1 cellular context compared by ENCODE assay signal in the genomic region with DNA sequence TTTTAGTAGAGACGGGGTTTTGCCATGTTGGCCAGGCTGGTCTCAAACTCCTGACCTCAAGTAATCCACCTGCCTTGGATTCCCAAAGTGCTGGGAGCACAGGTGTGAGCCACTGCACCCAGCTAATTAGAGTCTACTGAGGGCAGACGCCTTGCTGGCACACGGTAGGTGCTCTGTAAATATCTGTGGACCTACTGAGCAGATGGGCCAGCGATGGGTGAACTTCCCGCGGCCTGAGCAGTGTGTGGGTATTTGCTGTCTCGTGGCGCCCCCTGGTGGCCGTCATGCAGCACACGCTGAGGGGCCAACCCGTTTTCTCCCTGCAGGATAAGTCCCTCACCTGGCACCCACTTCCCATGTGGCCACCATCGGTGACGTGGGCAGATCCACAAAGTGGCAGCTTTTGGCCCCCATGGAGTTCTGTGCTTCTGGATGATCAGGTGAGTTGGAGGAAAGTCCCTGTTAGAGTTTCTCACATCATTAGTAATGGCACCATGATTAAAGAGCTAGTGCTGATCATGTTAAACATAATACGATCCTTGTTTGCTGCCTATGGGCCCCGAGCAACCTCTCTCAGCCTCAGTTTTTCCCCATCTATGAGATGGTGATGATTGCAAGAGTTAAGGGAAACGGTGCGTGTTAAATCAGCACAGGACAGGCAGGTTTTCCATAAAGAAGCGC.
TF ChIP-seq lines count a peak whose summit lies in the region.

No MANE protein-coding gene starts in this region.

TF ChIP-seq in HepG2, 621 proteins besides CTCF, POLR2A, EP300 and RAD21 (continued from another document and continues in another):
- TF ChIP-seq, protein P1, sequence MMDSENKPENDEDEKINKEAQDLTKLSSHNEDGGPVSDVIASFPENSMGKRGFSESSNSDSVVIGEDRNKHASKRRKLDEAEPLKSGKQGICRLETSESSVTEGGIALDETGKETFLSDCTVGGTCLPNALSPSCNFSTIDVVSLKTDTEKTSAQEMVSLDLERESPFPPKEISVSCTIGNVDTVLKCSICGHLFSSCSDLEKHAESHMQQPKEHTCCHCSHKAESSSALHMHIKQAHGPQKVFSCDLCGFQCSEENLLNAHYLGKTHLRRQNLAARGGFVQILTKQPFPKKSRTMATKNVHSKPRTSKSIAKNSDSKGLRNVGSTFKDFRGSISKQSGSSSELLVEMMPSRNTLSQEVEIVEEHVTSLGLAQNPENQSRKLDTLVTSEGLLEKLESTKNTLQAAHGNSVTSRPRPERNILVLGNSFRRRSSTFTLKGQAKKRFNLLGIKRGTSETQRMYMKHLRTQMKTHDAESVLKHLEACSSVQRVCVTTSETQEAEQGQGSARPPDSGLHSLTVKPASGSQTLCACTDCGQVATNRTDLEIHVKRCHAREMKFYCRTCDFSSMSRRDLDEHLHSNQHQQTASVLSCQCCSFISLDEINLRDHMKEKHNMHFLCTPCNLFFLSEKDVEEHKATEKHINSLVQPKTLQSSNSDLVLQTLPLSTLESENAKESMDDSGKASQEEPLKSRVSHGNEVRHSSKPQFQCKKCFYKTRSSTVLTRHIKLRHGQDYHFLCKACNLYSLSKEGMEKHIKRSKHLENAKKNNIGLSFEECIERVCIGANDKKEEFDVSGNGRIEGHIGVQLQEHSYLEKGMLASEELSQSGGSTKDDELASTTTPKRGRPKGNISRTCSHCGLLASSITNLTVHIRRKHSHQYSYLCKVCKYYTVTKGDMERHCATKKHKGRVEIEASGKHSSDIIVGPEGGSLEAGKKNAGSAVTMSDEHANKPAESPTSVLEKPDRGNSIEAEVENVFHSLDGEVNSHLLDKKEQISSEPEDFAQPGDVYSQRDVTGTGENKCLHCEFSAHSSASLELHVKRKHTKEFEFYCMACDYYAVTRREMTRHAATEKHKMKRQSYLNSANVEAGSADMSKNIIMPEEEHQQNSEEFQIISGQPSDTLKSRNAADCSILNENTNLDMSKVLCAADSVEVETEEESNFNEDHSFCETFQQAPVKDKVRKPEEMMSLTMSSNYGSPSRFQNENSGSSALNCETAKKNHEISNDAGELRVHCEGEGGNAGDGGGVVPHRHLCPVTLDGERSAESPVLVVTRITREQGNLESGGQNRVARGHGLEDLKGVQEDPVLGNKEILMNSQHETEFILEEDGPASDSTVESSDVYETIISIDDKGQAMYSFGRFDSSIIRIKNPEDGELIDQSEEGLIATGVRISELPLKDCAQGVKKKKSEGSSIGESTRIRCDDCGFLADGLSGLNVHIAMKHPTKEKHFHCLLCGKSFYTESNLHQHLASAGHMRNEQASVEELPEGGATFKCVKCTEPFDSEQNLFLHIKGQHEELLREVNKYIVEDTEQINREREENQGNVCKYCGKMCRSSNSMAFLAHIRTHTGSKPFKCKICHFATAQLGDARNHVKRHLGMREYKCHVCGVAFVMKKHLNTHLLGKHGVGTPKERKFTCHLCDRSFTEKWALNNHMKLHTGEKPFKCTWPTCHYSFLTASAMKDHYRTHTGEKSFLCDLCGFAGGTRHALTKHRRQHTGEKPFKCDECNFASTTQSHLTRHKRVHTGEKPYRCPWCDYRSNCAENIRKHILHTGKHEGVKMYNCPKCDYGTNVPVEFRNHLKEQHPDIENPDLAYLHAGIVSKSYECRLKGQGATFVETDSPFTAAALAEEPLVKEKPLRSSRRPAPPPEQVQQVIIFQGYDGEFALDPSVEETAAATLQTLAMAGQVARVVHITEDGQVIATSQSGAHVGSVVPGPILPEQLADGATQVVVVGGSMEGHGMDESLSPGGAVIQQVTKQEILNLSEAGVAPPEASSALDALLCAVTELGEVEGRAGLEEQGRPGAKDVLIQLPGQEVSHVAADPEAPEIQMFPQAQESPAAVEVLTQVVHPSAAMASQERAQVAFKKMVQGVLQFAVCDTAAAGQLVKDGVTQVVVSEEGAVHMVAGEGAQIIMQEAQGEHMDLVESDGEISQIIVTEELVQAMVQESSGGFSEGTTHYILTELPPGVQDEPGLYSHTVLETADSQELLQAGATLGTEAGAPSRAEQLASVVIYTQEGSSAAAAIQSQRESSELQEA (CRISPR knock-in tag; IDR thresholded peaks at IDR 0.05; ENCODE audit: not compliant biosample characterization) = peak; percentile 48
- TF ChIP-seq, protein P2, sequence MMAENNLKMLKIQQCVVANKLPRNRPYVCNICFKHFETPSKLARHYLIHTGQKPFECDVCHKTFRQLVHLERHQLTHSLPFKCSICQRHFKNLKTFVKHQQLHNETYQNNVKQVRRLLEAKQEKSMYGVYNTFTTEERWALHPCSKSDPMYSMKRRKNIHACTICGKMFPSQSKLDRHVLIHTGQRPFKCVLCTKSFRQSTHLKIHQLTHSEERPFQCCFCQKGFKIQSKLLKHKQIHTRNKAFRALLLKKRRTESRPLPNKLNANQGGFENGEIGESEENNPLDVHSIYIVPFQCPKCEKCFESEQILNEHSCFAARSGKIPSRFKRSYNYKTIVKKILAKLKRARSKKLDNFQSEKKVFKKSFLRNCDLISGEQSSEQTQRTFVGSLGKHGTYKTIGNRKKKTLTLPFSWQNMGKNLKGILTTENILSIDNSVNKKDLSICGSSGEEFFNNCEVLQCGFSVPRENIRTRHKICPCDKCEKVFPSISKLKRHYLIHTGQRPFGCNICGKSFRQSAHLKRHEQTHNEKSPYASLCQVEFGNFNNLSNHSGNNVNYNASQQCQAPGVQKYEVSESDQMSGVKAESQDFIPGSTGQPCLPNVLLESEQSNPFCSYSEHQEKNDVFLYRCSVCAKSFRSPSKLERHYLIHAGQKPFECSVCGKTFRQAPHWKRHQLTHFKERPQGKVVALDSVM (CRISPR knock-in tag; IDR thresholded peaks at IDR 0.05) = no peak
- no peak for TF ChIP-seq HES4 (CRISPR knock-in tag; IDR thresholded peaks at IDR 0.05; ENCODE audit: borderline replicate concordance)
- no peak for TF ChIP-seq FOXK2 (IDR thresholded peaks at IDR 0.05)
- TF ChIP-seq CHCHD3 (CRISPR knock-in tag; IDR thresholded peaks at IDR 0.05) = no peak
- TF ChIP-seq, protein P3, sequence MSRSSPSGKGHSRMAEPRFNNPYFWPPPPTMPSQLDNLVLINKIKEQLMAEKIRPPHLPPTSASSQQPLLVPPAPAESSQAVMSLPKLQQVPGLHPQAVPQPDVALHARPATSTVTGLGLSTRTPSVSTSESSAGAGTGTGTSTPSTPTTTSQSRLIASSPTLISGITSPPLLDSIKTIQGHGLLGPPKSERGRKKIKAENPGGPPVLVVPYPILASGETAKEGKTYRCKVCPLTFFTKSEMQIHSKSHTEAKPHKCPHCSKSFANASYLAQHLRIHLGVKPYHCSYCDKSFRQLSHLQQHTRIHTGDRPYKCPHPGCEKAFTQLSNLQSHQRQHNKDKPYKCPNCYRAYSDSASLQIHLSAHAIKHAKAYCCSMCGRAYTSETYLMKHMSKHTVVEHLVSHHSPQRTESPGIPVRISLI (CRISPR knock-in tag; IDR thresholded peaks at IDR 0.05; ENCODE audit: borderline replicate concordance) = no peak
- TF ChIP-seq MAFF (IDR thresholded peaks at IDR 0.05; ENCODE audit: low read depth, low read length) = no peak
- no peak; the same call in 1 of the 2 replicates for TF ChIP-seq PRMT3 (CRISPR knock-in tag; IDR thresholded peaks at IDR 0.05; ENCODE audit: borderline replicate concordance, low read depth)
- no peak for TF ChIP-seq PCBP2 (optimal IDR thresholded peaks at IDR 0.05; ENCODE audit: low read depth, low read length, poor library complexity, severe bottlenecking)
- TF ChIP-seq, protein P4, sequence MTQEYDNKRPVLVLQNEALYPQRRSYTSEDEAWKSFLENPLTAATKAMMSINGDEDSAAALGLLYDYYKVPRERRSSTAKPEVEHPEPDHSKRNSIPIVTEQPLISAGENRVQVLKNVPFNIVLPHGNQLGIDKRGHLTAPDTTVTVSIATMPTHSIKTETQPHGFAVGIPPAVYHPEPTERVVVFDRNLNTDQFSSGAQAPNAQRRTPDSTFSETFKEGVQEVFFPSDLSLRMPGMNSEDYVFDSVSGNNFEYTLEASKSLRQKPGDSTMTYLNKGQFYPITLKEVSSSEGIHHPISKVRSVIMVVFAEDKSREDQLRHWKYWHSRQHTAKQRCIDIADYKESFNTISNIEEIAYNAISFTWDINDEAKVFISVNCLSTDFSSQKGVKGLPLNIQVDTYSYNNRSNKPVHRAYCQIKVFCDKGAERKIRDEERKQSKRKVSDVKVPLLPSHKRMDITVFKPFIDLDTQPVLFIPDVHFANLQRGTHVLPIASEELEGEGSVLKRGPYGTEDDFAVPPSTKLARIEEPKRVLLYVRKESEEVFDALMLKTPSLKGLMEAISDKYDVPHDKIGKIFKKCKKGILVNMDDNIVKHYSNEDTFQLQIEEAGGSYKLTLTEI (CRISPR knock-in tag; conservative IDR thresholded peaks at IDR 0.05) = no peak
- TF ChIP-seq, protein P5, sequence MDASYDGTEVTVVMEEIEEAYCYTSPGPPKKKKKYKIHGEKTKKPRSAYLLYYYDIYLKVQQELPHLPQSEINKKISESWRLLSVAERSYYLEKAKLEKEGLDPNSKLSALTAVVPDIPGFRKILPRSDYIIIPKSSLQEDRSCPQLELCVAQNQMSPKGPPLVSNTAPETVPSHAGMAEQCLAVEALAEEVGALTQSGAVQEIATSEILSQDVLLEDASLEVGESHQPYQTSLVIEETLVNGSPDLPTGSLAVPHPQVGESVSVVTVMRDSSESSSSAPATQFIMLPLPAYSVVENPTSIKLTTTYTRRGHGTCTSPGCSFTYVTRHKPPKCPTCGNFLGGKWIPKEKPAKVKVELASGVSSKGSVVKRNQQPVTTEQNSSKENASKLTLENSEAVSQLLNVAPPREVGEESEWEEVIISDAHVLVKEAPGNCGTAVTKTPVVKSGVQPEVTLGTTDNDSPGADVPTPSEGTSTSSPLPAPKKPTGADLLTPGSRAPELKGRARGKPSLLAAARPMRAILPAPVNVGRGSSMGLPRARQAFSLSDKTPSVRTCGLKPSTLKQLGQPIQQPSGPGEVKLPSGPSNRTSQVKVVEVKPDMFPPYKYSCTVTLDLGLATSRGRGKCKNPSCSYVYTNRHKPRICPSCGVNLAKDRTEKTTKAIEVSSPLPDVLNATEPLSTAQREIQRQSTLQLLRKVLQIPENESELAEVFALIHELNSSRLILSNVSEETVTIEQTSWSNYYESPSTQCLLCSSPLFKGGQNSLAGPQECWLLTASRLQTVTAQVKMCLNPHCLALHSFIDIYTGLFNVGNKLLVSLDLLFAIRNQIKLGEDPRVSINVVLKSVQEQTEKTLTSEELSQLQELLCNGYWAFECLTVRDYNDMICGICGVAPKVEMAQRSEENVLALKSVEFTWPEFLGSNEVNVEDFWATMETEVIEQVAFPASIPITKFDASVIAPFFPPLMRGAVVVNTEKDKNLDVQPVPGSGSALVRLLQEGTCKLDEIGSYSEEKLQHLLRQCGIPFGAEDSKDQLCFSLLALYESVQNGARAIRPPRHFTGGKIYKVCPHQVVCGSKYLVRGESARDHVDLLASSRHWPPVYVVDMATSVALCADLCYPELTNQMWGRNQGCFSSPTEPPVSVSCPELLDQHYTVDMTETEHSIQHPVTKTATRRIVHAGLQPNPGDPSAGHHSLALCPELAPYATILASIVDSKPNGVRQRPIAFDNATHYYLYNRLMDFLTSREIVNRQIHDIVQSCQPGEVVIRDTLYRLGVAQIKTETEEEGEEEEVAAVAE (CRISPR knock-in tag; IDR thresholded peaks at IDR 0.05; ENCODE audit: borderline replicate concordance) = no peak
- TF ChIP-seq PHF5A (CRISPR knock-in tag; IDR thresholded peaks at IDR 0.05; ENCODE audit: low read depth, unreplicated experiment) = no peak
- TF ChIP-seq, protein P6, sequence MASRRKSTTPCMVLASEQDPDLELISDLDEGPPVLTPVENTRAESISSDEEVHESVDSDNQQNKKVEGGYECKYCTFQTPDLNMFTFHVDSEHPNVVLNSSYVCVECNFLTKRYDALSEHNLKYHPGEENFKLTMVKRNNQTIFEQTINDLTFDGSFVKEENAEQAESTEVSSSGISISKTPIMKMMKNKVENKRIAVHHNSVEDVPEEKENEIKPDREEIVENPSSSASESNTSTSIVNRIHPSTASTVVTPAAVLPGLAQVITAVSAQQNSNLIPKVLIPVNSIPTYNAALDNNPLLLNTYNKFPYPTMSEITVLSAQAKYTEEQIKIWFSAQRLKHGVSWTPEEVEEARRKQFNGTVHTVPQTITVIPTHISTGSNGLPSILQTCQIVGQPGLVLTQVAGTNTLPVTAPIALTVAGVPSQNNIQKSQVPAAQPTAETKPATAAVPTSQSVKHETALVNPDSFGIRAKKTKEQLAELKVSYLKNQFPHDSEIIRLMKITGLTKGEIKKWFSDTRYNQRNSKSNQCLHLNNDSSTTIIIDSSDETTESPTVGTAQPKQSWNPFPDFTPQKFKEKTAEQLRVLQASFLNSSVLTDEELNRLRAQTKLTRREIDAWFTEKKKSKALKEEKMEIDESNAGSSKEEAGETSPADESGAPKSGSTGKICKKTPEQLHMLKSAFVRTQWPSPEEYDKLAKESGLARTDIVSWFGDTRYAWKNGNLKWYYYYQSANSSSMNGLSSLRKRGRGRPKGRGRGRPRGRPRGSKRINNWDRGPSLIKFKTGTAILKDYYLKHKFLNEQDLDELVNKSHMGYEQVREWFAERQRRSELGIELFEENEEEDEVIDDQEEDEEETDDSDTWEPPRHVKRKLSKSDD (CRISPR knock-in tag; IDR thresholded peaks at IDR 0.05; ENCODE audit: low read depth) = no peak
- TF ChIP-seq, protein P7, sequence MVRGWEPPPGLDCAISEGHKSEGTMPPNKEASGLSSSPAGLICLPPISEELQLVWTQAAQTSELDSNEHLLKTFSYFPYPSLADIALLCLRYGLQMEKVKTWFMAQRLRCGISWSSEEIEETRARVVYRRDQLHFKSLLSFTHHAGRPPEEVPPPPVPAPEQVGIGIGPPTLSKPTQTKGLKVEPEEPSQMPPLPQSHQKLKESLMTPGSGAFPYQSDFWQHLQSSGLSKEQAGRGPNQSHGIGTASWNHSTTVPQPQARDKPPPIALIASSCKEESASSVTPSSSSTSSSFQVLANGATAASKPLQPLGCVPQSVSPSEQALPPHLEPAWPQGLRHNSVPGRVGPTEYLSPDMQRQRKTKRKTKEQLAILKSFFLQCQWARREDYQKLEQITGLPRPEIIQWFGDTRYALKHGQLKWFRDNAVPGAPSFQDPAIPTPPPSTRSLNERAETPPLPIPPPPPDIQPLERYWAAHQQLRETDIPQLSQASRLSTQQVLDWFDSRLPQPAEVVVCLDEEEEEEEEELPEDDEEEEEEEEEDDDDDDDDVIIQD (CRISPR knock-in tag; IDR thresholded peaks at IDR 0.05; ENCODE audit: low read depth) = no peak
- TF ChIP-seq TBL1XR1 (IDR thresholded peaks at IDR 0.05; ENCODE audit: borderline replicate concordance, low read length, partially characterized antibody) = no peak
- TF ChIP-seq, protein P8, sequence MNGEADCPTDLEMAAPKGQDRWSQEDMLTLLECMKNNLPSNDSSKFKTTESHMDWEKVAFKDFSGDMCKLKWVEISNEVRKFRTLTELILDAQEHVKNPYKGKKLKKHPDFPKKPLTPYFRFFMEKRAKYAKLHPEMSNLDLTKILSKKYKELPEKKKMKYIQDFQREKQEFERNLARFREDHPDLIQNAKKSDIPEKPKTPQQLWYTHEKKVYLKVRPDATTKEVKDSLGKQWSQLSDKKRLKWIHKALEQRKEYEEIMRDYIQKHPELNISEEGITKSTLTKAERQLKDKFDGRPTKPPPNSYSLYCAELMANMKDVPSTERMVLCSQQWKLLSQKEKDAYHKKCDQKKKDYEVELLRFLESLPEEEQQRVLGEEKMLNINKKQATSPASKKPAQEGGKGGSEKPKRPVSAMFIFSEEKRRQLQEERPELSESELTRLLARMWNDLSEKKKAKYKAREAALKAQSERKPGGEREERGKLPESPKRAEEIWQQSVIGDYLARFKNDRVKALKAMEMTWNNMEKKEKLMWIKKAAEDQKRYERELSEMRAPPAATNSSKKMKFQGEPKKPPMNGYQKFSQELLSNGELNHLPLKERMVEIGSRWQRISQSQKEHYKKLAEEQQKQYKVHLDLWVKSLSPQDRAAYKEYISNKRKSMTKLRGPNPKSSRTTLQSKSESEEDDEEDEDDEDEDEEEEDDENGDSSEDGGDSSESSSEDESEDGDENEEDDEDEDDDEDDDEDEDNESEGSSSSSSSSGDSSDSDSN (CRISPR knock-in tag; IDR thresholded peaks at IDR 0.05) = no peak
- TF ChIP-seq ZNF572 (CRISPR knock-in tag; IDR thresholded peaks at IDR 0.05) = no peak
- TF ChIP-seq GLI4 (CRISPR knock-in tag; IDR thresholded peaks at IDR 0.05; ENCODE audit: borderline replicate concordance) = no peak
- TF ChIP-seq KLF6 (CRISPR knock-in tag; IDR thresholded peaks at IDR 0.05) = no peak
- TF ChIP-seq ZNF614 (CRISPR knock-in tag; IDR thresholded peaks at IDR 0.05; ENCODE audit: borderline replicate concordance) = no peak
- TF ChIP-seq SP140L (CRISPR knock-in tag; IDR thresholded peaks at IDR 0.05; ENCODE audit: borderline replicate concordance) = no peak
